ENCODE assay signal across 20 cellular contexts in genomic region chr1:41758904-41759548, GRCh38.
DNase-seq lines count a peak whose midpoint lies in the region; ATAC-seq, FAIRE-seq and TF ChIP-seq lines count a peak whose summit lies in the region.
"Had no signal": no experiment of that assay in that cellular context is flagged by ENCODE, and none has a peak within 500 bp of the region (broad histone marks: within the 10 kb centered on the region; RNA-seq: fewer than 3 reads in every experiment).

No MANE protein-coding gene starts in this region.

- no peak for TF ChIP-seq POLR2A in GM12892 (IDR thresholded peaks at IDR 0.05; ENCODE audit: low read depth, low read length)

- H4K20me1 ChIP-seq in SK-N-SH (ENCODE audit: insufficient read depth): no peaks in the 10 kb centered on the region

- no peaks in the 10 kb centered on the region for H3K9me3 ChIP-seq in SK-N-SH

- no peaks in the 10 kb centered on the region for H3K79me2 ChIP-seq in SK-N-SH (ENCODE audit: insufficient read depth)

- FAIRE-seq in GM12892 (lab: Jason Lieb, UNC): peak; percentile 36

- H3K36me3 ChIP-seq in SK-N-SH (replicated peaks in 1 of 2; ENCODE audit: control insufficient read depth in 1 of 2, insufficient read depth in 2 of 2, low read length in 1 of 2): no peaks in the 10 kb centered on the region

- 0 out of 4 replicates have a peak, but pooled peaks cover 0 to 3% of the 10 kb centered on the region in 2 experiments for H3K4me1 ChIP-seq in SK-N-SH (ENCODE audit: control insufficient read depth in 1 of 2, insufficient read depth in 2 of 2, low read depth in 1 of 2, low read length in 1 of 2)

- 39% methylated on average over 3 of the region's 3 CpGs for WGBS in SK-N-SH (ENCODE audit: low lambda C conversion rate)

- H3K4me2 ChIP-seq in SK-N-SH: no peak overlapping the region; the same call in 1 of the 2 replicates

- no peak for TF ChIP-seq RAD21 in SK-N-SH (IDR thresholded peaks at IDR 0.05; ENCODE audit: low read length)

- peak overlapping the region in 1 of 2 experiments; percentile 41; a peak in 2 of 4 replicates for H3K27ac ChIP-seq in SK-N-SH (ENCODE audit: low read depth in 2 of 2, low read length in 1 of 2)

- peaks cover 6% of the 10 kb centered on the region for H3F3A ChIP-seq in SK-N-SH (replicated peaks; ENCODE audit: insufficient read depth)

- no peak overlapping the region for H2AFZ ChIP-seq in SK-N-SH (ENCODE audit: low read depth)

- no peaks in the 10 kb centered on the region for H3K9me2 ChIP-seq in SK-N-SH

- ATAC-seq in HG02678 (IDR thresholded peaks at IDR 0.05; ENCODE audit: unreplicated experiment): no peak
- ATAC-seq: CD8-positive, alpha-beta T cell; left ventricle myocardium superior; right cardiac atrium; stimulated activated naive CD8-positive, alpha-beta T cell treated with anti-CD3 and anti-CD28 coated beads, Interleukin-15, amount 100 ng/mL, for 72 hours had no signal

- H3K9ac ChIP-seq in SK-N-SH: no peak overlapping the region

- no peaks in the 10 kb centered on the region for H3K27me3 ChIP-seq in SK-N-SH (ENCODE audit: insufficient read depth)

- TF ChIP-seq EP300 in SK-N-SH (IDR thresholded peaks at IDR 0.05; ENCODE audit: borderline replicate concordance in 1 of 2, low read depth in 1 of 2, low read length in 1 of 2): no peak

- POLR2A ChIA-PET in SK-N-SH (lab: Yijun Ruan, JAX): no interaction called here

- no peak for TF ChIP-seq CTCF in SK-N-SH (IDR thresholded peaks at IDR 0.05)

- CTCF ChIA-PET in SK-N-SH (lab: Yijun Ruan, JAX): no interaction called here

- H3K4me3 ChIP-seq in SK-N-SH (ENCODE audit: low read depth in 2 of 2, low read length in 1 of 2) (no peak overlapping the region), skeletal muscle cell (ENCODE audit: low read depth, low read length) (no peak overlapping the region)

- DNase-seq in GM12892 (ENCODE audit: insufficient read length): no peak
- DNase-seq in SK-N-SH: no peak
- peak; percentile 85 for DNase-seq in fibroblast of gingiva (ENCODE audit: low read depth)
- peak; percentile 79 for DNase-seq in skeletal muscle cell (ENCODE audit: low read depth)
- DNase-seq in NCI-H524 treated with DMSO at 0.1 percent for 48 hours (lab: John Stamatoyannopoulos, UW): no peak
- DNase-seq in activated CD4-positive, alpha-beta T cell treated with anti-CD3 and anti-CD28 coated beads, Interleukin-2, amount 50 U/mL, for 48 hours: no peak
- DNase-seq in NCI-H2081 treated with DMSO at 0.1 percent for 48 hours (lab: John Stamatoyannopoulos, UW): no peak
- DNase-seq: activated CD8-positive, alpha-beta memory T cell treated with anti-CD3 and anti-CD28 coated beads for 24 hours; activated effector memory CD4-positive, alpha-beta T cell treated with Interleukin-2 at 50 U/mL for 16 hours; CD8-positive, alpha-beta T cell; effector CD4-positive, alpha-beta T cell; GF-D8; hippocampal formation; Karpas-422; left ventricle myocardium superior; NCI-H187 treated with DMSO at 0.1 percent for 48 hours; right cardiac atrium; SIG-M5; stimulated activated naive CD8-positive, alpha-beta T cell treated with anti-CD3 and anti-CD28 coated beads, Interleukin-15, amount 100 ng/mL, for 72 hours had no signal

TF ChIP-seq in SK-N-SH, 30 proteins besides CTCF, POLR2A, EP300 and RAD21:
- TF ChIP-seq FOSL2 (IDR thresholded peaks at IDR 0.05; ENCODE audit: borderline replicate concordance, low read depth) (peak; percentile 71; the same call in 1 of the 2 replicates), TEAD4 (IDR thresholded peaks at IDR 0.05; ENCODE audit: borderline replicate concordance, insufficient read depth) (no peak), FOXJ3 (CRISPR knock-in tag; IDR thresholded peaks at IDR 0.05) (no peak), GABPA (IDR thresholded peaks at IDR 0.05; ENCODE audit: low read depth) (no peak), CHD2 (IDR thresholded peaks at IDR 0.05; ENCODE audit: low read length, partially characterized antibody) (no peak), TCF12 (IDR thresholded peaks at IDR 0.05) (peak; percentile 62), NRF1 (IDR thresholded peaks at IDR 0.05; ENCODE audit: low read depth, low read length) (no peak), JUND (IDR thresholded peaks at IDR 0.05) (peak; percentile 43), MEF2A (IDR thresholded peaks at IDR 0.05; ENCODE audit: borderline replicate concordance, low read depth) (no peak)

Comparison
In these comparisons a context has a peak if more than half of its experiments do, and no peak if none do; other contexts are left out.
1. DNase-seq: peak in fibroblast of gingiva (single experiment) and skeletal muscle cell (single experiment); none in GM12892 (single experiment), SK-N-SH (single experiment), NCI-H524 treated with DMSO at 0.1 percent for 48 hours (single experiment), activated CD4-positive, alpha-beta T cell treated with anti-CD3 and anti-CD28 coated beads, Interleukin-2, amount 50 U/mL, for 48 hours (0 of 2) and NCI-H2081 treated with DMSO at 0.1 percent for 48 hours (single experiment).